ENCODE assay signal across 1 cellular context in the genomic region with DNA sequence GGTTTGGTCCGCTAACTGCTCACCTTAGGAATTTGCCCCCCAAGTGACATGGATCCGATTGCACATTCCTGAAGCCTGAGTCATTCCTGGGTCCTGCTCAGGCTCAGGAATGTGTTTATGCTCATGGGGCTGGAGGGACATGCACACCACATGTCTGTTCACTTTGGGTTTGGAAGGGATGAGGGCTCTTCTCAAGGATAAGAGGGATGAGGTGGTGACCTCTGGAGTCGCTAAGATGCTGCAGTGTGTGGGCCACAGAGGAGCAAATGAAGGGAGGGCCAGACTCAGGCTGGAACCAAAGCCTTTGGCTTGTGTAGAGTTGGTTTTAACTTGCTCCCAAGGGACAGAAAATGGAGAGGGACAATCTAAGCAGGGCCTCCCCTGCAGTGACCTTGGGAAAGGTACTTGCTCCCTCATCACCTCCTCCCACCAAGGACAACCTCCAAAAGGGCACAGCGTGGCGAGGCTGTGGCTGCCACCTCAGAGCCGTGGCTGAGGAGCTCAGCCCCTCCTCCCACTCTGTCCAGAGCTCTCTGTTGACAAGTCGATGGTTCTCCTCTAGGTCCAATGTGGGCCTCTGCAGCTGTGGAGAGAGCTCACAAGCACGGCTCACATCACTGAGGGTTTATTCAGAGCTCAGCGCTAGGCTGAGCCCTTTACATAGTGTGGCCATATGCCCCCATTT.
TF ChIP-seq lines count a peak whose summit lies in the region.

No MANE protein-coding gene starts in this region.

TF ChIP-seq in HepG2, 621 proteins besides CTCF, POLR2A, EP300 and RAD21 (continued from another document and continues in another):
- 0 out of 2 replicates have a peak, but pooled peaks have one; percentile 14 for TF ChIP-seq STAT5B (CRISPR knock-in tag; IDR thresholded peaks at IDR 0.05)
- TF ChIP-seq RXRA (CRISPR knock-in tag; IDR thresholded peaks at IDR 0.05): peak; percentile 90
- TF ChIP-seq ATM (IDR thresholded peaks at IDR 0.05; ENCODE audit: borderline replicate concordance): no peak
- no peak for TF ChIP-seq ZNF282 (IDR thresholded peaks at IDR 0.05; ENCODE audit: partially characterized antibody)
- TF ChIP-seq RBFOX2 (IDR thresholded peaks at IDR 0.05; ENCODE audit: low read depth, low read length): peak; percentile 78
- TF ChIP-seq, protein P1, sequence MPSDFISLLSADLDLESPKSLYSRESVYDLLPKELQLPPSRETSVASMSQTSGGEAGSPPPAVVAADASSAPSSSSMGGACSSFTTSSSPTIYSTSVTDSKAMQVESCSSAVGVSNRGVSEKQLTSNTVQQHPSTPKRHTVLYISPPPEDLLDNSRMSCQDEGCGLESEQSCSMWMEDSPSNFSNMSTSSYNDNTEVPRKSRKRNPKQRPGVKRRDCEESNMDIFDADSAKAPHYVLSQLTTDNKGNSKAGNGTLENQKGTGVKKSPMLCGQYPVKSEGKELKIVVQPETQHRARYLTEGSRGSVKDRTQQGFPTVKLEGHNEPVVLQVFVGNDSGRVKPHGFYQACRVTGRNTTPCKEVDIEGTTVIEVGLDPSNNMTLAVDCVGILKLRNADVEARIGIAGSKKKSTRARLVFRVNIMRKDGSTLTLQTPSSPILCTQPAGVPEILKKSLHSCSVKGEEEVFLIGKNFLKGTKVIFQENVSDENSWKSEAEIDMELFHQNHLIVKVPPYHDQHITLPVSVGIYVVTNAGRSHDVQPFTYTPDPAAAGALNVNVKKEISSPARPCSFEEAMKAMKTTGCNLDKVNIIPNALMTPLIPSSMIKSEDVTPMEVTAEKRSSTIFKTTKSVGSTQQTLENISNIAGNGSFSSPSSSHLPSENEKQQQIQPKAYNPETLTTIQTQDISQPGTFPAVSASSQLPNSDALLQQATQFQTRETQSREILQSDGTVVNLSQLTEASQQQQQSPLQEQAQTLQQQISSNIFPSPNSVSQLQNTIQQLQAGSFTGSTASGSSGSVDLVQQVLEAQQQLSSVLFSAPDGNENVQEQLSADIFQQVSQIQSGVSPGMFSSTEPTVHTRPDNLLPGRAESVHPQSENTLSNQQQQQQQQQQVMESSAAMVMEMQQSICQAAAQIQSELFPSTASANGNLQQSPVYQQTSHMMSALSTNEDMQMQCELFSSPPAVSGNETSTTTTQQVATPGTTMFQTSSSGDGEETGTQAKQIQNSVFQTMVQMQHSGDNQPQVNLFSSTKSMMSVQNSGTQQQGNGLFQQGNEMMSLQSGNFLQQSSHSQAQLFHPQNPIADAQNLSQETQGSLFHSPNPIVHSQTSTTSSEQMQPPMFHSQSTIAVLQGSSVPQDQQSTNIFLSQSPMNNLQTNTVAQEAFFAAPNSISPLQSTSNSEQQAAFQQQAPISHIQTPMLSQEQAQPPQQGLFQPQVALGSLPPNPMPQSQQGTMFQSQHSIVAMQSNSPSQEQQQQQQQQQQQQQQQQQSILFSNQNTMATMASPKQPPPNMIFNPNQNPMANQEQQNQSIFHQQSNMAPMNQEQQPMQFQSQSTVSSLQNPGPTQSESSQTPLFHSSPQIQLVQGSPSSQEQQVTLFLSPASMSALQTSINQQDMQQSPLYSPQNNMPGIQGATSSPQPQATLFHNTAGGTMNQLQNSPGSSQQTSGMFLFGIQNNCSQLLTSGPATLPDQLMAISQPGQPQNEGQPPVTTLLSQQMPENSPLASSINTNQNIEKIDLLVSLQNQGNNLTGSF (CRISPR knock-in tag; IDR thresholded peaks at IDR 0.05): no peak
- no peak for TF ChIP-seq MAFF (IDR thresholded peaks at IDR 0.05; ENCODE audit: low read depth, low read length)
- 0 out of 2 replicates have a peak, but pooled peaks have one; percentile 25 for TF ChIP-seq KDM1A (CRISPR knock-in tag; IDR thresholded peaks at IDR 0.05)
- 0 out of 2 replicates have a peak, but pooled peaks have one; percentile 15 for TF ChIP-seq ZNF17 (CRISPR knock-in tag; IDR thresholded peaks at IDR 0.05)
- peak; percentile 52; the same call in 1 of the 2 replicates for TF ChIP-seq ZNF337 (CRISPR knock-in tag; IDR thresholded peaks at IDR 0.05; ENCODE audit: borderline replicate concordance, low read depth)
- TF ChIP-seq, protein P2, sequence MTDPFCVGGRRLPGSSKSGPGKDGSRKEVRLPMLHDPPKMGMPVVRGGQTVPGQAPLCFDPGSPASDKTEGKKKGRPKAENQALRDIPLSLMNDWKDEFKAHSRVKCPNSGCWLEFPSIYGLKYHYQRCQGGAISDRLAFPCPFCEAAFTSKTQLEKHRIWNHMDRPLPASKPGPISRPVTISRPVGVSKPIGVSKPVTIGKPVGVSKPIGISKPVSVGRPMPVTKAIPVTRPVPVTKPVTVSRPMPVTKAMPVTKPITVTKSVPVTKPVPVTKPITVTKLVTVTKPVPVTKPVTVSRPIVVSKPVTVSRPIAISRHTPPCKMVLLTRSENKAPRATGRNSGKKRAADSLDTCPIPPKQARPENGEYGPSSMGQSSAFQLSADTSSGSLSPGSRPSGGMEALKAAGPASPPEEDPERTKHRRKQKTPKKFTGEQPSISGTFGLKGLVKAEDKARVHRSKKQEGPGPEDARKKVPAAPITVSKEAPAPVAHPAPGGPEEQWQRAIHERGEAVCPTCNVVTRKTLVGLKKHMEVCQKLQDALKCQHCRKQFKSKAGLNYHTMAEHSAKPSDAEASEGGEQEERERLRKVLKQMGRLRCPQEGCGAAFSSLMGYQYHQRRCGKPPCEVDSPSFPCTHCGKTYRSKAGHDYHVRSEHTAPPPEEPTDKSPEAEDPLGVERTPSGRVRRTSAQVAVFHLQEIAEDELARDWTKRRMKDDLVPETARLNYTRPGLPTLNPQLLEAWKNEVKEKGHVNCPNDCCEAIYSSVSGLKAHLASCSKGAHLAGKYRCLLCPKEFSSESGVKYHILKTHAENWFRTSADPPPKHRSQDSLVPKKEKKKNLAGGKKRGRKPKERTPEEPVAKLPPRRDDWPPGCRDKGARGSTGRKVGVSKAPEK (CRISPR knock-in tag; IDR thresholded peaks at IDR 0.05; ENCODE audit: borderline replicate concordance): no peak; the same call in 1 of the 2 replicates
- peak; percentile 91 for TF ChIP-seq ZC3H4 (CRISPR knock-in tag; IDR thresholded peaks at IDR 0.05; ENCODE audit: borderline replicate concordance)
- TF ChIP-seq, protein P3, sequence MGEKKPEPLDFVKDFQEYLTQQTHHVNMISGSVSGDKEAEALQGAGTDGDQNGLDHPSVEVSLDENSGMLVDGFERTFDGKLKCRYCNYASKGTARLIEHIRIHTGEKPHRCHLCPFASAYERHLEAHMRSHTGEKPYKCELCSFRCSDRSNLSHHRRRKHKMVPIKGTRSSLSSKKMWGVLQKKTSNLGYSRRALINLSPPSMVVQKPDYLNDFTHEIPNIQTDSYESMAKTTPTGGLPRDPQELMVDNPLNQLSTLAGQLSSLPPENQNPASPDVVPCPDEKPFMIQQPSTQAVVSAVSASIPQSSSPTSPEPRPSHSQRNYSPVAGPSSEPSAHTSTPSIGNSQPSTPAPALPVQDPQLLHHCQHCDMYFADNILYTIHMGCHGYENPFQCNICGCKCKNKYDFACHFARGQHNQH (CRISPR knock-in tag; IDR thresholded peaks at IDR 0.05): peak; percentile 89
- TF ChIP-seq, protein P4, sequence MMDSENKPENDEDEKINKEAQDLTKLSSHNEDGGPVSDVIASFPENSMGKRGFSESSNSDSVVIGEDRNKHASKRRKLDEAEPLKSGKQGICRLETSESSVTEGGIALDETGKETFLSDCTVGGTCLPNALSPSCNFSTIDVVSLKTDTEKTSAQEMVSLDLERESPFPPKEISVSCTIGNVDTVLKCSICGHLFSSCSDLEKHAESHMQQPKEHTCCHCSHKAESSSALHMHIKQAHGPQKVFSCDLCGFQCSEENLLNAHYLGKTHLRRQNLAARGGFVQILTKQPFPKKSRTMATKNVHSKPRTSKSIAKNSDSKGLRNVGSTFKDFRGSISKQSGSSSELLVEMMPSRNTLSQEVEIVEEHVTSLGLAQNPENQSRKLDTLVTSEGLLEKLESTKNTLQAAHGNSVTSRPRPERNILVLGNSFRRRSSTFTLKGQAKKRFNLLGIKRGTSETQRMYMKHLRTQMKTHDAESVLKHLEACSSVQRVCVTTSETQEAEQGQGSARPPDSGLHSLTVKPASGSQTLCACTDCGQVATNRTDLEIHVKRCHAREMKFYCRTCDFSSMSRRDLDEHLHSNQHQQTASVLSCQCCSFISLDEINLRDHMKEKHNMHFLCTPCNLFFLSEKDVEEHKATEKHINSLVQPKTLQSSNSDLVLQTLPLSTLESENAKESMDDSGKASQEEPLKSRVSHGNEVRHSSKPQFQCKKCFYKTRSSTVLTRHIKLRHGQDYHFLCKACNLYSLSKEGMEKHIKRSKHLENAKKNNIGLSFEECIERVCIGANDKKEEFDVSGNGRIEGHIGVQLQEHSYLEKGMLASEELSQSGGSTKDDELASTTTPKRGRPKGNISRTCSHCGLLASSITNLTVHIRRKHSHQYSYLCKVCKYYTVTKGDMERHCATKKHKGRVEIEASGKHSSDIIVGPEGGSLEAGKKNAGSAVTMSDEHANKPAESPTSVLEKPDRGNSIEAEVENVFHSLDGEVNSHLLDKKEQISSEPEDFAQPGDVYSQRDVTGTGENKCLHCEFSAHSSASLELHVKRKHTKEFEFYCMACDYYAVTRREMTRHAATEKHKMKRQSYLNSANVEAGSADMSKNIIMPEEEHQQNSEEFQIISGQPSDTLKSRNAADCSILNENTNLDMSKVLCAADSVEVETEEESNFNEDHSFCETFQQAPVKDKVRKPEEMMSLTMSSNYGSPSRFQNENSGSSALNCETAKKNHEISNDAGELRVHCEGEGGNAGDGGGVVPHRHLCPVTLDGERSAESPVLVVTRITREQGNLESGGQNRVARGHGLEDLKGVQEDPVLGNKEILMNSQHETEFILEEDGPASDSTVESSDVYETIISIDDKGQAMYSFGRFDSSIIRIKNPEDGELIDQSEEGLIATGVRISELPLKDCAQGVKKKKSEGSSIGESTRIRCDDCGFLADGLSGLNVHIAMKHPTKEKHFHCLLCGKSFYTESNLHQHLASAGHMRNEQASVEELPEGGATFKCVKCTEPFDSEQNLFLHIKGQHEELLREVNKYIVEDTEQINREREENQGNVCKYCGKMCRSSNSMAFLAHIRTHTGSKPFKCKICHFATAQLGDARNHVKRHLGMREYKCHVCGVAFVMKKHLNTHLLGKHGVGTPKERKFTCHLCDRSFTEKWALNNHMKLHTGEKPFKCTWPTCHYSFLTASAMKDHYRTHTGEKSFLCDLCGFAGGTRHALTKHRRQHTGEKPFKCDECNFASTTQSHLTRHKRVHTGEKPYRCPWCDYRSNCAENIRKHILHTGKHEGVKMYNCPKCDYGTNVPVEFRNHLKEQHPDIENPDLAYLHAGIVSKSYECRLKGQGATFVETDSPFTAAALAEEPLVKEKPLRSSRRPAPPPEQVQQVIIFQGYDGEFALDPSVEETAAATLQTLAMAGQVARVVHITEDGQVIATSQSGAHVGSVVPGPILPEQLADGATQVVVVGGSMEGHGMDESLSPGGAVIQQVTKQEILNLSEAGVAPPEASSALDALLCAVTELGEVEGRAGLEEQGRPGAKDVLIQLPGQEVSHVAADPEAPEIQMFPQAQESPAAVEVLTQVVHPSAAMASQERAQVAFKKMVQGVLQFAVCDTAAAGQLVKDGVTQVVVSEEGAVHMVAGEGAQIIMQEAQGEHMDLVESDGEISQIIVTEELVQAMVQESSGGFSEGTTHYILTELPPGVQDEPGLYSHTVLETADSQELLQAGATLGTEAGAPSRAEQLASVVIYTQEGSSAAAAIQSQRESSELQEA (CRISPR knock-in tag; IDR thresholded peaks at IDR 0.05; ENCODE audit: not compliant biosample characterization): no peak
- peak; percentile 90 for TF ChIP-seq IRF2 (CRISPR knock-in tag; IDR thresholded peaks at IDR 0.05)
- peak; percentile 55 for TF ChIP-seq BORCS8-MEF2B (CRISPR knock-in tag; IDR thresholded peaks at IDR 0.05)
- TF ChIP-seq ZSCAN12 (CRISPR knock-in tag; IDR thresholded peaks at IDR 0.05): no peak
- no peak for TF ChIP-seq MAF1 (CRISPR knock-in tag; IDR thresholded peaks at IDR 0.05; ENCODE audit: borderline replicate concordance)
- TF ChIP-seq ZNF788 (CRISPR knock-in tag; IDR thresholded peaks at IDR 0.05; ENCODE audit: borderline replicate concordance): no peak; the same call in 1 of the 2 replicates
- TF ChIP-seq KDM2A (CRISPR knock-in tag; IDR thresholded peaks at IDR 0.05; ENCODE audit: borderline replicate concordance, low read depth): 0 out of 2 replicates have a peak, but pooled peaks have one; percentile 31
- no peak for TF ChIP-seq GTF2F1 (IDR thresholded peaks at IDR 0.05; ENCODE audit: low read length)
- TF ChIP-seq, protein P5, sequence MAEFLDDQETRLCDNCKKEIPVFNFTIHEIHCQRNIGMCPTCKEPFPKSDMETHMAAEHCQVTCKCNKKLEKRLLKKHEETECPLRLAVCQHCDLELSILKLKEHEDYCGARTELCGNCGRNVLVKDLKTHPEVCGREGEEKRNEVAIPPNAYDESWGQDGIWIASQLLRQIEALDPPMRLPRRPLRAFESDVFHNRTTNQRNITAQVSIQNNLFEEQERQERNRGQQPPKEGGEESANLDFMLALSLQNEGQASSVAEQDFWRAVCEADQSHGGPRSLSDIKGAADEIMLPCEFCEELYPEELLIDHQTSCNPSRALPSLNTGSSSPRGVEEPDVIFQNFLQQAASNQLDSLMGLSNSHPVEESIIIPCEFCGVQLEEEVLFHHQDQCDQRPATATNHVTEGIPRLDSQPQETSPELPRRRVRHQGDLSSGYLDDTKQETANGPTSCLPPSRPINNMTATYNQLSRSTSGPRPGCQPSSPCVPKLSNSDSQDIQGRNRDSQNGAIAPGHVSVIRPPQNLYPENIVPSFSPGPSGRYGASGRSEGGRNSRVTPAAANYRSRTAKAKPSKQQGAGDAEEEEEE (CRISPR knock-in tag; IDR thresholded peaks at IDR 0.05; ENCODE audit: borderline replicate concordance): no peak
- peak; percentile 44 for TF ChIP-seq SP5 (CRISPR knock-in tag; IDR thresholded peaks at IDR 0.05; ENCODE audit: borderline replicate concordance, low read depth)
- TF ChIP-seq, protein P6, sequence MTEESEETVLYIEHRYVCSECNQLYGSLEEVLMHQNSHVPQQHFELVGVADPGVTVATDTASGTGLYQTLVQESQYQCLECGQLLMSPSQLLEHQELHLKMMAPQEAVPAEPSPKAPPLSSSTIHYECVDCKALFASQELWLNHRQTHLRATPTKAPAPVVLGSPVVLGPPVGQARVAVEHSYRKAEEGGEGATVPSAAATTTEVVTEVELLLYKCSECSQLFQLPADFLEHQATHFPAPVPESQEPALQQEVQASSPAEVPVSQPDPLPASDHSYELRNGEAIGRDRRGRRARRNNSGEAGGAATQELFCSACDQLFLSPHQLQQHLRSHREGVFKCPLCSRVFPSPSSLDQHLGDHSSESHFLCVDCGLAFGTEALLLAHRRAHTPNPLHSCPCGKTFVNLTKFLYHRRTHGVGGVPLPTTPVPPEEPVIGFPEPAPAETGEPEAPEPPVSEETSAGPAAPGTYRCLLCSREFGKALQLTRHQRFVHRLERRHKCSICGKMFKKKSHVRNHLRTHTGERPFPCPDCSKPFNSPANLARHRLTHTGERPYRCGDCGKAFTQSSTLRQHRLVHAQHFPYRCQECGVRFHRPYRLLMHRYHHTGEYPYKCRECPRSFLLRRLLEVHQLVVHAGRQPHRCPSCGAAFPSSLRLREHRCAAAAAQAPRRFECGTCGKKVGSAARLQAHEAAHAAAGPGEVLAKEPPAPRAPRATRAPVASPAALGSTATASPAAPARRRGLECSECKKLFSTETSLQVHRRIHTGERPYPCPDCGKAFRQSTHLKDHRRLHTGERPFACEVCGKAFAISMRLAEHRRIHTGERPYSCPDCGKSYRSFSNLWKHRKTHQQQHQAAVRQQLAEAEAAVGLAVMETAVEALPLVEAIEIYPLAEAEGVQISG (CRISPR knock-in tag; IDR thresholded peaks at IDR 0.05): peak; percentile 67; the same call in 1 of the 2 replicates
- TF ChIP-seq, protein P7, sequence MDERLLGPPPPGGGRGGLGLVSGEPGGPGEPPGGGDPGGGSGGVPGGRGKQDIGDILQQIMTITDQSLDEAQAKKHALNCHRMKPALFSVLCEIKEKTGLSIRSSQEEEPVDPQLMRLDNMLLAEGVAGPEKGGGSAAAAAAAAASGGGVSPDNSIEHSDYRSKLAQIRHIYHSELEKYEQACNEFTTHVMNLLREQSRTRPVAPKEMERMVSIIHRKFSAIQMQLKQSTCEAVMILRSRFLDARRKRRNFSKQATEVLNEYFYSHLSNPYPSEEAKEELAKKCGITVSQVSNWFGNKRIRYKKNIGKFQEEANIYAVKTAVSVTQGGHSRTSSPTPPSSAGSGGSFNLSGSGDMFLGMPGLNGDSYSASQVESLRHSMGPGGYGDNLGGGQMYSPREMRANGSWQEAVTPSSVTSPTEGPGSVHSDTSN (CRISPR knock-in tag; IDR thresholded peaks at IDR 0.05): no peak
